In genomic region chr10:24242562-24242961, GRCh38 we compare ENCODE assay signal across 23 cellular contexts. TPM values are rescaled to one million over a fixed set of nuclear protein-coding genes. Genes with fewer than 3 reads are reported as not detected.
A peak's percentile ranks its signal among the peaks of the same experiment; 100 is the strongest.
DNase-seq lines count a peak whose midpoint lies in the region; ATAC-seq, FAIRE-seq and TF ChIP-seq lines count a peak whose summit lies in the region.
"Had no signal": no experiment of that assay in that cellular context is flagged by ENCODE, and none has a peak within 500 bp of the region (broad histone marks: within the 10 kb centered on the region; RNA-seq: fewer than 3 reads in every experiment).

No MANE protein-coding gene starts in this region.

- H3K4me1 Mint-ChIP-seq in astrocyte (ENCODE audit: low read depth, unreplicated experiment) (peaks cover 17% of the 10 kb centered on the region), nephron (peaks cover 43% of the 10 kb centered on the region)
- H3K4me1 Mint-ChIP-seq: CD4-positive, alpha-beta memory T cell had no signal

- no peak for FAIRE-seq in astrocyte (lab: Jason Lieb, UNC)
- FAIRE-seq: HepG2, K562 had no signal

- no peaks in the 10 kb centered on the region for H3K9me3 Mint-ChIP-seq in astrocyte (ENCODE audit: unreplicated experiment)
- H3K9me3 Mint-ChIP-seq in nephron: no peaks in the 10 kb centered on the region

- no peaks in the 10 kb centered on the region for H3K36me3 ChIP-seq in breast epithelium
- H3K36me3 ChIP-seq in mammary epithelial cell (ENCODE audit: insufficient read depth, low read length): no peaks in the 10 kb centered on the region
- no peaks in the 10 kb centered on the region for H3K36me3 ChIP-seq in astrocyte (ENCODE audit: insufficient read depth, low read length)
- no peaks in the 10 kb centered on the region for H3K36me3 ChIP-seq in Karpas-422 (ENCODE audit: insufficient read depth, low read length)
- H3K36me3 ChIP-seq: BLaER1 treated with 17β-estradiol and CSF1 and Interleukin-3, amounts not matched to agents 10 nM and 100 nM had no signal

- H3K27me3 Mint-ChIP-seq in astrocyte (ENCODE audit: low read depth, unreplicated experiment) (no peaks in the 10 kb centered on the region), nephron (ENCODE audit: low read depth) (no peaks in the 10 kb centered on the region)

- no TSS peak for BruUV-seq in mammary epithelial cell (replicated peaks; lab: Mats Ljungman, UMichigan)

- no peaks in the 10 kb centered on the region for H3K9me3 ChIP-seq in breast epithelium
- H3K9me3 ChIP-seq in mammary epithelial cell (replicated peaks; ENCODE audit: insufficient read depth, low read length): no peaks in the 10 kb centered on the region
- H3K9me3 ChIP-seq in astrocyte (ENCODE audit: insufficient read depth, low read depth, low read length): no peaks in the 10 kb centered on the region
- peaks cover 22% of the 10 kb centered on the region for H3K9me3 ChIP-seq in Karpas-422 (ENCODE audit: low read length)
- H3K9me3 ChIP-seq: BLaER1 treated with 17β-estradiol and CSF1 and Interleukin-3, amounts not matched to agents 10 nM and 100 nM had no signal

- no peaks in the 10 kb centered on the region for H3K9me2 ChIP-seq in Karpas-422 (replicated peaks; ENCODE audit: insufficient read depth, low read length)

- no peak overlapping the region for H3K9ac ChIP-seq in mammary epithelial cell (ENCODE audit: insufficient read depth, low read length)
- no peak overlapping the region for H3K9ac ChIP-seq in astrocyte (ENCODE audit: low read length)
- H3K9ac ChIP-seq in Karpas-422 (ENCODE audit: low read length): no peak overlapping the region
- H3K9ac ChIP-seq: BLaER1 treated with 17β-estradiol and CSF1 and Interleukin-3, amounts not matched to agents 10 nM and 100 nM had no signal

- in situ Hi-C loops in mammary epithelial cell (cut with MboI; ENCODE audit: low sequenced_read_pairs in 2 of 2): loop anchor here in 1 of 2 donors (25.0 kb wide), 1 partner anchor 270 kb away; no protein-coding TSS in a partner anchor

- no peak for TF ChIP-seq CTCF in breast epithelium (IDR thresholded peaks at IDR 0.05)
- TF ChIP-seq CTCF in mammary epithelial cell (conservative IDR thresholded peaks at IDR 0.05 in 1 of 2, IDR thresholded peaks at IDR 0.05 in 1 of 2; ENCODE audit: extremely low read depth in 1 of 2, insufficient read depth in 1 of 2, low read depth in 1 of 2, low read length in 2 of 2): no peak
- no peak for TF ChIP-seq CTCF in astrocyte (IDR thresholded peaks at IDR 0.05; ENCODE audit: insufficient read depth, low read depth, low read length)
- TF ChIP-seq CTCF in nephron (IDR thresholded peaks at IDR 0.05; ENCODE audit: unreplicated experiment in 3 of 3): no peak

- H4K20me1 ChIP-seq in mammary epithelial cell (ENCODE audit: insufficient read depth, low read length): no peaks in the 10 kb centered on the region
- H4K20me1 ChIP-seq in astrocyte (ENCODE audit: insufficient read depth, low read length): peaks cover 6% of the 10 kb centered on the region
- H4K20me1 ChIP-seq in Karpas-422 (ENCODE audit: insufficient read depth, low read depth, low read length): no peaks in the 10 kb centered on the region
- H4K20me1 ChIP-seq: BLaER1 treated with 17β-estradiol and CSF1 and Interleukin-3, amounts not matched to agents 10 nM and 100 nM had no signal

- DNase-seq in breast epithelium (ENCODE audit: low spot score in 2 of 2) (no peak), mammary epithelial cell (no peak), astrocyte (ENCODE audit: low read depth) (peak; percentile 38), Karpas-422 (no peak), epidermal melanocyte (ENCODE audit: insufficient read length, low spot score) (no peak), DMS53 treated with DMSO at 0.1 percent for 48 hours (lab: John Stamatoyannopoulos, UW; ENCODE audit: unreplicated experiment) (no peak)
- DNase-seq: ACHN; CD4-positive, alpha-beta memory T cell; H7; NCI-H1105; NCI-H146; NCI-H2029; NCI-H2227 treated with DMSO at 0.1 percent for 48 hours; NCI-H510A; NCI-H774; NK-92 treated with Interleukin-12 subunit alpha and Interleukin-12 subunit beta, amount 100 ng/mL, for 24 hours had no signal

- intact Hi-C loops in breast epithelium (cut with DNase I; ENCODE audit: low total_unique reads): no loop called here
- intact Hi-C loops in mammary epithelial cell (cut with micrococcal nuclease): no loop called here

- H3K4me2 ChIP-seq in mammary epithelial cell (ENCODE audit: insufficient read depth, low read depth, low read length): no peak overlapping the region
- H3K4me2 ChIP-seq in astrocyte (ENCODE audit: low read length): no peak overlapping the region
- H3K4me2 ChIP-seq in Karpas-422 (ENCODE audit: low read depth, low read length, poor library complexity, severe bottlenecking): no peak overlapping the region
- H3K4me2 ChIP-seq: BLaER1 treated with 17β-estradiol and CSF1 and Interleukin-3, amounts not matched to agents 10 nM and 100 nM had no signal

- H3K4me1 ChIP-seq in breast epithelium (peaks cover 0 to 13% of the 10 kb centered on the region in 2 donors), mammary epithelial cell (ENCODE audit: insufficient read depth, low read length) (peaks cover 24% of the 10 kb centered on the region), astrocyte (ENCODE audit: insufficient read depth, low read length) (no peaks in the 10 kb centered on the region), Karpas-422 (ENCODE audit: low read length) (no peaks in the 10 kb centered on the region)

- H3K4me3 Mint-ChIP-seq in astrocyte (ENCODE audit: unreplicated experiment) (no peak overlapping the region), nephron (peak overlapping the region in 1 of 3 experiments; percentile 3)
- H3K4me3 Mint-ChIP-seq: CD4-positive, alpha-beta memory T cell had no signal

- ATAC-seq in SK-N-SH treated with all-trans-retinoic acid at 6 μM for 48 hours: no peak; the same call in 2 of the 3 replicates
- ATAC-seq: HepG2, K562, Panc1 had no signal

- dilution Hi-C loops in mammary epithelial cell (cut with HindIII; ENCODE audit: low sequenced_read_pairs): no loop called here

- no peak overlapping the region for H3K4me3 ChIP-seq in breast epithelium
- no peak overlapping the region for H3K4me3 ChIP-seq in mammary epithelial cell (replicated peaks in 1 of 3; ENCODE audit: insufficient read depth in 1 of 3, low read depth in 2 of 3, low read length in 3 of 3)
- H3K4me3 ChIP-seq in astrocyte (ENCODE audit: insufficient read depth, low read depth, low read length): no peak overlapping the region
- no peak overlapping the region for H3K4me3 ChIP-seq in Karpas-422 (ENCODE audit: low read length)
- H3K4me3 ChIP-seq: BLaER1 treated with 17β-estradiol and CSF1 and Interleukin-3, amounts not matched to agents 10 nM and 100 nM; K562 had no signal

- H3K79me2 ChIP-seq in mammary epithelial cell (ENCODE audit: insufficient read depth, low read length): no peaks in the 10 kb centered on the region
- H3K79me2 ChIP-seq in astrocyte (ENCODE audit: insufficient read depth, low read length): no peaks in the 10 kb centered on the region
- no peaks in the 10 kb centered on the region for H3K79me2 ChIP-seq in Karpas-422 (ENCODE audit: low read length)

- H3K27ac ChIP-seq in breast epithelium (peak overlapping the region; percentile 85 to 91), mammary epithelial cell (ENCODE audit: insufficient read depth, low read depth, low read length) (no peak overlapping the region), astrocyte (ENCODE audit: low read depth, low read length) (no peak overlapping the region), Karpas-422 (ENCODE audit: low read length) (no peak overlapping the region)
- H3K27ac ChIP-seq: 22Rv1; BLaER1 treated with 17β-estradiol and CSF1 and Interleukin-3, amounts not matched to agents 10 nM and 100 nM had no signal

- no peak for TF ChIP-seq POLR2A in breast epithelium (IDR thresholded peaks at IDR 0.05)

- H3K27ac Mint-ChIP-seq in astrocyte (ENCODE audit: unreplicated experiment): no peak overlapping the region
- H3K27ac Mint-ChIP-seq in nephron: peak overlapping the region; percentile 50 to 54 (median 51)
- H3K27ac Mint-ChIP-seq: CD4-positive, alpha-beta memory T cell had no signal

- CTCF ChIA-PET in mammary epithelial cell (lab: Charles Lee; ENCODE audit: low non-redundant PET): no interaction called here

- H3K36me3 Mint-ChIP-seq in astrocyte (ENCODE audit: low read depth, unreplicated experiment): no peaks in the 10 kb centered on the region
- H3K36me3 Mint-ChIP-seq in nephron (ENCODE audit: low read depth): peaks cover 23% of the 10 kb centered on the region
- H3K36me3 Mint-ChIP-seq: CD4-positive, alpha-beta memory T cell had no signal

- H3K27me3 ChIP-seq in breast epithelium (no peaks in the 10 kb centered on the region), mammary epithelial cell (ENCODE audit: insufficient read depth, low read length) (no peaks in the 10 kb centered on the region), astrocyte (ENCODE audit: insufficient read depth, low read length) (no peaks in the 10 kb centered on the region), Karpas-422 (ENCODE audit: low read length) (no peaks in the 10 kb centered on the region)
- H3K27me3 ChIP-seq: BLaER1 treated with 17β-estradiol and CSF1 and Interleukin-3, amounts not matched to agents 10 nM and 100 nM had no signal

- H2AFZ ChIP-seq in mammary epithelial cell (ENCODE audit: low read depth, low read length) (no peak overlapping the region), astrocyte (ENCODE audit: low read depth, low read length) (no peak overlapping the region), Karpas-422 (ENCODE audit: low read length) (no peak overlapping the region)

- 68% methylated on average over 4 of the region's 4 CpGs for WGBS in mammary epithelial cell (ENCODE audit: low coverage, missing lambda C conversion rate)

TF ChIP-seq in SK-N-SH treated with all-trans-retinoic acid at 6 μM for 48 hours, 23 proteins besides CTCF, POLR2A, EP300 and RAD21 (continues in another document):
- TF ChIP-seq ZC3H10 (CRISPR knock-in tag; IDR thresholded peaks at IDR 0.05): no peak

RNA-seq across cellular contexts. Expression of gene KIAA1217, which starts 33.6 kb away (rescaled TPM):
- total RNA-seq in breast epithelium (100 to 1,000 TPM in 1 of 3 donors, 10 to 100 TPM in 2; 19.7 to 154 (median 83.6) TPM), mammary epithelial cell (10 to 100 TPM; 39.3 to 47.5 TPM), astrocyte (31.8 and 43.5 TPM in 2 replicates)
- 12.3 TPM for polyA plus RNA-seq in mammary epithelial cell
- 23.6 TPM for polyA minus RNA-seq in mammary epithelial cell
- total RNA-seq in Karpas-422 (2014; rRNA removed; shearing (Covaris generic); ENCODE audit: low replicate concordance): not detected in 2 replicates
- polyA plus RNA-seq: K562 had no signal

Comparison
In these comparisons a context has a peak if more than half of its experiments do, and no peak if none do; other contexts are left out.
1. H3K27ac ChIP-seq: peak in breast epithelium (2 of 2); none in mammary epithelial cell (single experiment), astrocyte (single experiment) and Karpas-422 (single experiment).
2. RNA of gene KIAA1217, which starts 33.6 kb away (total RNA-seq): 19.7 to 154 TPM in breast epithelium, 39.3 to 47.5 TPM in mammary epithelial cell and 31.8 to 43.5 TPM in astrocyte; not detected in Karpas-422; every median in the first group is over 10 times any median in the second.